In the genomic region with DNA sequence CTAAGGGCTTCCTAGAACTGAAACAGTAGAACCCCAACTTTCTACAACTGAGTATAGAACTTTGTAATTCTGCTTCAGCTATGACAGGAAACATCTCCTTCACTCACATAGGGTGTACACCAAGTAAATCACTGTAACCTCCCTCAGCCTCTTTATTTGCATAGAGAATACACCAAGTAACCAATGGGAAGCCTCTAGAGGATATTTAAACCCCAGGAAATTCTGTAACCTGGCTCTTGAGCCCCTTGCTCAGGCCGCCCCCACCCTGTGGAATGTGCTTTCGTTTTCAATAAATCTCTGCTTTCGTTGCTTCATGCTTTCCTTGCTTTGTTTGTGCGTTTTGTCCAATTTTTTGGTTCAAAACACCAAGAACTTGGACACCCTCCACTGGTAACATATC, we compare ENCODE assay signal across 1 cellular context.
TF ChIP-seq lines count a peak whose summit lies in the region.

No MANE protein-coding gene starts in this region.

TF ChIP-seq in HepG2, 621 proteins besides CTCF, POLR2A, EP300 and RAD21:
- TF ChIP-seq POGZ (CRISPR knock-in tag; IDR thresholded peaks at IDR 0.05) (no peak), POLR2AphosphoS5 (IDR thresholded peaks at IDR 0.05; ENCODE audit: low read depth, low read length) (no peak), PPARG (CRISPR knock-in tag; conservative IDR thresholded peaks at IDR 0.05) (no peak), ZNF839 (CRISPR knock-in tag; IDR thresholded peaks at IDR 0.05; ENCODE audit: borderline replicate concordance) (no peak), STAT5B (CRISPR knock-in tag; IDR thresholded peaks at IDR 0.05) (no peak), ZZZ3 (CRISPR knock-in tag; IDR thresholded peaks at IDR 0.05; ENCODE audit: borderline replicate concordance) (no peak), SOX13 (IDR thresholded peaks at IDR 0.05) (no peak), SOX13 (CRISPR knock-in tag; conservative IDR thresholded peaks at IDR 0.05 in 1 of 2, IDR thresholded peaks at IDR 0.05 in 1 of 2) (no peak), RARG (CRISPR knock-in tag; IDR thresholded peaks at IDR 0.05; ENCODE audit: low read depth) (no peak), NFE2L1 (CRISPR knock-in tag; IDR thresholded peaks at IDR 0.05; ENCODE audit: borderline replicate concordance) (no peak), ZNF737 (CRISPR knock-in tag; IDR thresholded peaks at IDR 0.05; ENCODE audit: borderline replicate concordance) (no peak), ZNF230 (CRISPR knock-in tag; IDR thresholded peaks at IDR 0.05) (no peak), ZNF562 (CRISPR knock-in tag; IDR thresholded peaks at IDR 0.05; ENCODE audit: borderline replicate concordance) (no peak), HOXA7 (CRISPR knock-in tag; IDR thresholded peaks at IDR 0.05) (no peak), ZNF557 (CRISPR knock-in tag; IDR thresholded peaks at IDR 0.05) (no peak), PAWR (CRISPR knock-in tag; IDR thresholded peaks at IDR 0.05; ENCODE audit: borderline replicate concordance) (no peak)
- TF ChIP-seq, protein P1, sequence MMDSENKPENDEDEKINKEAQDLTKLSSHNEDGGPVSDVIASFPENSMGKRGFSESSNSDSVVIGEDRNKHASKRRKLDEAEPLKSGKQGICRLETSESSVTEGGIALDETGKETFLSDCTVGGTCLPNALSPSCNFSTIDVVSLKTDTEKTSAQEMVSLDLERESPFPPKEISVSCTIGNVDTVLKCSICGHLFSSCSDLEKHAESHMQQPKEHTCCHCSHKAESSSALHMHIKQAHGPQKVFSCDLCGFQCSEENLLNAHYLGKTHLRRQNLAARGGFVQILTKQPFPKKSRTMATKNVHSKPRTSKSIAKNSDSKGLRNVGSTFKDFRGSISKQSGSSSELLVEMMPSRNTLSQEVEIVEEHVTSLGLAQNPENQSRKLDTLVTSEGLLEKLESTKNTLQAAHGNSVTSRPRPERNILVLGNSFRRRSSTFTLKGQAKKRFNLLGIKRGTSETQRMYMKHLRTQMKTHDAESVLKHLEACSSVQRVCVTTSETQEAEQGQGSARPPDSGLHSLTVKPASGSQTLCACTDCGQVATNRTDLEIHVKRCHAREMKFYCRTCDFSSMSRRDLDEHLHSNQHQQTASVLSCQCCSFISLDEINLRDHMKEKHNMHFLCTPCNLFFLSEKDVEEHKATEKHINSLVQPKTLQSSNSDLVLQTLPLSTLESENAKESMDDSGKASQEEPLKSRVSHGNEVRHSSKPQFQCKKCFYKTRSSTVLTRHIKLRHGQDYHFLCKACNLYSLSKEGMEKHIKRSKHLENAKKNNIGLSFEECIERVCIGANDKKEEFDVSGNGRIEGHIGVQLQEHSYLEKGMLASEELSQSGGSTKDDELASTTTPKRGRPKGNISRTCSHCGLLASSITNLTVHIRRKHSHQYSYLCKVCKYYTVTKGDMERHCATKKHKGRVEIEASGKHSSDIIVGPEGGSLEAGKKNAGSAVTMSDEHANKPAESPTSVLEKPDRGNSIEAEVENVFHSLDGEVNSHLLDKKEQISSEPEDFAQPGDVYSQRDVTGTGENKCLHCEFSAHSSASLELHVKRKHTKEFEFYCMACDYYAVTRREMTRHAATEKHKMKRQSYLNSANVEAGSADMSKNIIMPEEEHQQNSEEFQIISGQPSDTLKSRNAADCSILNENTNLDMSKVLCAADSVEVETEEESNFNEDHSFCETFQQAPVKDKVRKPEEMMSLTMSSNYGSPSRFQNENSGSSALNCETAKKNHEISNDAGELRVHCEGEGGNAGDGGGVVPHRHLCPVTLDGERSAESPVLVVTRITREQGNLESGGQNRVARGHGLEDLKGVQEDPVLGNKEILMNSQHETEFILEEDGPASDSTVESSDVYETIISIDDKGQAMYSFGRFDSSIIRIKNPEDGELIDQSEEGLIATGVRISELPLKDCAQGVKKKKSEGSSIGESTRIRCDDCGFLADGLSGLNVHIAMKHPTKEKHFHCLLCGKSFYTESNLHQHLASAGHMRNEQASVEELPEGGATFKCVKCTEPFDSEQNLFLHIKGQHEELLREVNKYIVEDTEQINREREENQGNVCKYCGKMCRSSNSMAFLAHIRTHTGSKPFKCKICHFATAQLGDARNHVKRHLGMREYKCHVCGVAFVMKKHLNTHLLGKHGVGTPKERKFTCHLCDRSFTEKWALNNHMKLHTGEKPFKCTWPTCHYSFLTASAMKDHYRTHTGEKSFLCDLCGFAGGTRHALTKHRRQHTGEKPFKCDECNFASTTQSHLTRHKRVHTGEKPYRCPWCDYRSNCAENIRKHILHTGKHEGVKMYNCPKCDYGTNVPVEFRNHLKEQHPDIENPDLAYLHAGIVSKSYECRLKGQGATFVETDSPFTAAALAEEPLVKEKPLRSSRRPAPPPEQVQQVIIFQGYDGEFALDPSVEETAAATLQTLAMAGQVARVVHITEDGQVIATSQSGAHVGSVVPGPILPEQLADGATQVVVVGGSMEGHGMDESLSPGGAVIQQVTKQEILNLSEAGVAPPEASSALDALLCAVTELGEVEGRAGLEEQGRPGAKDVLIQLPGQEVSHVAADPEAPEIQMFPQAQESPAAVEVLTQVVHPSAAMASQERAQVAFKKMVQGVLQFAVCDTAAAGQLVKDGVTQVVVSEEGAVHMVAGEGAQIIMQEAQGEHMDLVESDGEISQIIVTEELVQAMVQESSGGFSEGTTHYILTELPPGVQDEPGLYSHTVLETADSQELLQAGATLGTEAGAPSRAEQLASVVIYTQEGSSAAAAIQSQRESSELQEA (CRISPR knock-in tag; IDR thresholded peaks at IDR 0.05; ENCODE audit: not compliant biosample characterization), result no peak
- TF ChIP-seq, protein P2, sequence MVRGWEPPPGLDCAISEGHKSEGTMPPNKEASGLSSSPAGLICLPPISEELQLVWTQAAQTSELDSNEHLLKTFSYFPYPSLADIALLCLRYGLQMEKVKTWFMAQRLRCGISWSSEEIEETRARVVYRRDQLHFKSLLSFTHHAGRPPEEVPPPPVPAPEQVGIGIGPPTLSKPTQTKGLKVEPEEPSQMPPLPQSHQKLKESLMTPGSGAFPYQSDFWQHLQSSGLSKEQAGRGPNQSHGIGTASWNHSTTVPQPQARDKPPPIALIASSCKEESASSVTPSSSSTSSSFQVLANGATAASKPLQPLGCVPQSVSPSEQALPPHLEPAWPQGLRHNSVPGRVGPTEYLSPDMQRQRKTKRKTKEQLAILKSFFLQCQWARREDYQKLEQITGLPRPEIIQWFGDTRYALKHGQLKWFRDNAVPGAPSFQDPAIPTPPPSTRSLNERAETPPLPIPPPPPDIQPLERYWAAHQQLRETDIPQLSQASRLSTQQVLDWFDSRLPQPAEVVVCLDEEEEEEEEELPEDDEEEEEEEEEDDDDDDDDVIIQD (CRISPR knock-in tag; IDR thresholded peaks at IDR 0.05; ENCODE audit: low read depth), result no peak
- TF ChIP-seq, protein P3, sequence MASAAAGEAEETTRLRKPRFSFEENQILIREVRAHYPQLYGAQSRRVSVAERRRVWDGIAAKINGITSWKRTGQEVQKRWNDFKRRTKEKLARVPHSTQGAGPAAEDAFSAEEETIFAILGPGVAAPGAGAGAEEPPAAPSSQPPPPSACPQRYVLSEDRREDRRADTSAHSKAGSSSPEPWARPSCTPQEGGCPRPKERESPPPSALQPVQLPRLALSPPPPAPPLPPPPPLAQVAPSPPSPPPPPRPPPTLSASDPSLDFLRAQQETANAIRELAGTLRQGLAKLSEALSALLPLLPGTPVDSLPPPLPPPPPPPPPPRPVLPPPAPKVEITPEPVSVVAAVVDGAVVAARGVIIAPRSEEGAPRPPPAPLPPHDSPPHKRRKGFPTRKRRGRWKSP (CRISPR knock-in tag; IDR thresholded peaks at IDR 0.05), result no peak
- TF ChIP-seq, protein P4, sequence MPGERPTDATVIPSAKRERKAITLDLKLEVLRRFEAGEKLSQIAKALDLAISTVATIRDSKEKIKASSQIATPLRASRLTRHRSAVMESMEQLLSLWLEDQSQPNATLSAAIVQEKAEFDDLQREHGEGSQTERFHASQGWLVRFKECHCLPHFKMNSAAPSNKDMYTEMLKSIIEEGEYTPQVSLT (CRISPR knock-in tag; IDR thresholded peaks at IDR 0.05; ENCODE audit: borderline replicate concordance, low read depth), result no peak
- TF ChIP-seq, protein P5, sequence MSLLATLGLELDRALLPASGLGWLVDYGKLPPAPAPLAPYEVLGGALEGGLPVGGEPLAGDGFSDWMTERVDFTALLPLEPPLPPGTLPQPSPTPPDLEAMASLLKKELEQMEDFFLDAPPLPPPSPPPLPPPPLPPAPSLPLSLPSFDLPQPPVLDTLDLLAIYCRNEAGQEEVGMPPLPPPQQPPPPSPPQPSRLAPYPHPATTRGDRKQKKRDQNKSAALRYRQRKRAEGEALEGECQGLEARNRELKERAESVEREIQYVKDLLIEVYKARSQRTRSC (CRISPR knock-in tag; IDR thresholded peaks at IDR 0.05; ENCODE audit: low read depth), result no peak
